ENCODE assay signal across 8 cellular contexts in the genomic region with DNA sequence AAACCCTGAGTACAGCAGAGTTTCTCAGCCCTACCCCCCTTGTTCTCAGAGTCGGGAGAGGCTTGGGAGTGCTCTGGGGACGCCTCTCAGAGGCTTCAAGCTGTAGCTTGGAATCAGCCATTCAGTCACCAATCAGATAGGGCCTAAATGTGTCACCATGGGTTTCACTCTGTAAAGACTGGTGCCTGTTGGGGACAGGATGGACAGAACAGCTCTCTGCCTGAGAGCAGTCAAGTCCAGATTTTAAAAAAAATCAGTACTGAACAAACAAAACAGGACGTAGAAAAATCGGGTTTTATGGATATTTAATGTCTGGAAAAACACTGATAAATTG. TPM values are rescaled to one million over a fixed set of nuclear protein-coding genes. Genes with fewer than 3 reads are reported as not detected.
DNase-seq lines count a peak whose midpoint lies in the region; ATAC-seq, FAIRE-seq and TF ChIP-seq lines count a peak whose summit lies in the region.

No MANE protein-coding gene starts in this region.

- H3K79me2 ChIP-seq in K562 (ENCODE audit: control insufficient read depth, insufficient read depth, low read length): peaks cover 50% of the 10 kb centered on the region

- peak; percentile 23 for DNase-seq in stimulated activated CD4-positive, alpha-beta T cell treated with anti-CD3 and anti-CD28 coated beads, Interleukin-1b, Interleukin-23, amount 100 ng/mL, for 48 hours
- DNase-seq in stimulated activated CD4-positive, alpha-beta T cell treated with anti-CD3 and anti-CD28 coated beads, Interleukin-4, amount 100 ng/mL, for 1 hour: no peak
- DNase-seq in K562 (ENCODE audit: extremely low read depth in 1 of 4, low spot score in 3 of 4): peak in 3 of 4 experiments; percentile 51 to 68 (median 58)
- DNase-seq in mesenchymal stem cell: no peak
- DNase-seq in vagina (ENCODE audit: extremely low spot score in 2 of 2): no peak
- no peak for DNase-seq in retina
- no peak for DNase-seq in GM10248 (ENCODE audit: extremely low spot score)
- DNase-seq in NCI-H2107 (lab: John Stamatoyannopoulos, UW): no peak

- TF ChIP-seq EP300 in K562 (IDR thresholded peaks at IDR 0.05; ENCODE audit: low read length): no peak

- H3K79me1 ChIP-seq in mesenchymal stem cell (replicated peaks; ENCODE audit: low read length, poor library complexity, severe bottlenecking): peaks cover 17% of the 10 kb centered on the region

- intact Hi-C loops in K562 (cut with micrococcal nuclease) (loop anchor here (10.0 kb wide), 2 partner anchors 190 to 240 kb away; a partner anchor contains a TSS), vagina (cut with DNase I) (no loop called here)

- POLR2A ChIA-PET in K562 (lab: Yijun Ruan, JAX): interaction anchor here (0.6 to 2.2 kb wide), 11 partner anchors 8 to 802 kb away, joined by 3 to 6 read pairs (median 4); no protein-coding TSS in a partner anchor
- POLR2A ChIA-PET in GM10248 (lab: Yijun Ruan, JAX): no interaction called here

- H4K20me1 ChIP-seq in K562 (replicated peaks; ENCODE audit: control insufficient read depth, insufficient read depth, low read length): peaks cover 32% of the 10 kb centered on the region

- H3K18ac ChIP-seq in mesenchymal stem cell (ENCODE audit: low read depth in 1 of 2, low read length in 2 of 2): peak overlapping the region; percentile 58 to 63

- no peak overlapping the region for H2AK5ac ChIP-seq in mesenchymal stem cell (ENCODE audit: low read length, severe bottlenecking)

- no peaks in the 10 kb centered on the region; the same call in 1 of the 2 replicates for H3K9me3 ChIP-seq in K562 (replicated peaks; ENCODE audit: control insufficient read depth, insufficient read depth, low read depth, low read length)
- no peaks in the 10 kb centered on the region for H3K9me3 ChIP-seq in mesenchymal stem cell (ENCODE audit: control insufficient read depth, low read length)
- H3K9me3 ChIP-seq in vagina: no peaks in the 10 kb centered on the region

- H2AFZ ChIP-seq in K562 (ENCODE audit: low read depth, low read length): no peak overlapping the region
- no peak overlapping the region for H2AFZ ChIP-seq in mesenchymal stem cell (ENCODE audit: low read depth, low read length)

- TF ChIP-seq POLR2A in K562 (conservative IDR thresholded peaks at IDR 0.05) (no peak), vagina (IDR thresholded peaks at IDR 0.05) (no peak)

- H2BK120ac ChIP-seq in mesenchymal stem cell (ENCODE audit: low read depth, low read length): no peak overlapping the region

- no peak overlapping the region for H3K4ac ChIP-seq in mesenchymal stem cell (ENCODE audit: low read depth in 1 of 2, low read length in 2 of 2)

- BruUV-seq in K562 (replicated peaks; lab: Mats Ljungman, UMichigan): no TSS peak

- H3K9me1 ChIP-seq in K562 (ENCODE audit: control insufficient read depth, insufficient read depth, low read length): peaks cover 7% of the 10 kb centered on the region

- 3% methylated on average over 4 of the region's 4 CpGs for WGBS in K562 (ENCODE audit: insufficient coverage, low coverage, missing lambda C conversion rate)
- 25% methylated on average over 4 of the region's 4 CpGs for WGBS in mesenchymal stem cell

- H3K9ac ChIP-seq in K562 (ENCODE audit: insufficient read depth in 1 of 2, low read depth in 2 of 2, low read length in 2 of 2): peak overlapping the region; percentile 88 to 97
- H3K9ac ChIP-seq in mesenchymal stem cell (ENCODE audit: low read length): peak overlapping the region; percentile 94

- no peak overlapping the region for H2BK12ac ChIP-seq in mesenchymal stem cell (ENCODE audit: low read length in 2 of 2)

- peaks cover 15 to 37% of the 10 kb centered on the region in 2 experiments; a peak in 4 of 5 replicates for H3K4me1 ChIP-seq in K562 (replicated peaks in 1 of 2; ENCODE audit: control insufficient read depth in 2 of 2, insufficient read depth in 2 of 2, low read length in 2 of 2)
- H3K4me1 ChIP-seq in mesenchymal stem cell (ENCODE audit: control insufficient read depth, insufficient read depth, low read depth, low read length): peaks cover 38% of the 10 kb centered on the region
- peaks cover 37% of the 10 kb centered on the region for H3K4me1 ChIP-seq in vagina

- TF ChIP-seq RAD21 in K562 (CRISPR knock-in tag; conservative IDR thresholded peaks at IDR 0.05 in 1 of 2, IDR thresholded peaks at IDR 0.05 in 1 of 2): no peak

- CTCF ChIA-PET in K562 (lab: Yijun Ruan, JAX; ENCODE audit: low intra/inter-chr PET ratio) (no interaction called here), GM10248 (lab: Yijun Ruan, JAX) (interaction anchor here (1.3 to 1.6 kb wide), 4 partner anchors 12 to 295 kb away, joined by 3 to 5 read pairs (median 3); no protein-coding TSS in a partner anchor)

- no peak overlapping the region for H3K14ac ChIP-seq in mesenchymal stem cell (ENCODE audit: low read length in 2 of 2)

- H2BK15ac ChIP-seq in mesenchymal stem cell (ENCODE audit: low read depth, poor library complexity, severe bottlenecking): no peak overlapping the region

- in situ Hi-C loops in K562 (cut with MboI): no loop called here

- H3K4me3 ChIP-seq in K562 (peak overlapping the region; percentile 94), mesenchymal stem cell (ENCODE audit: insufficient read depth in 1 of 2, low read depth in 1 of 2, low read length in 2 of 2) (peak overlapping the region; percentile 88 to 93), vagina (peak overlapping the region; percentile 92 to 93)

- peak overlapping the region; percentile 91 for H3K27ac ChIP-seq in K562 (ENCODE audit: extremely low read depth, low read depth, low read length)
- peak overlapping the region; percentile 86 for H3K27ac ChIP-seq in mesenchymal stem cell (ENCODE audit: low read length, poor library complexity, severe bottlenecking)
- peak overlapping the region; percentile 85 for H3K27ac ChIP-seq in vagina

- H3K4me2 ChIP-seq in K562 (ENCODE audit: insufficient read depth, low read length) (peak overlapping the region; percentile 97), mesenchymal stem cell (ENCODE audit: low read length, poor library complexity, severe bottlenecking) (peak overlapping the region; percentile 74)

- H3K27me3 ChIP-seq in K562 (ENCODE audit: control insufficient read depth in 2 of 2, insufficient read depth in 2 of 2, low read length in 2 of 2): peaks cover 0 to 2% of the 10 kb centered on the region in 2 experiments; a peak in 1 of 5 replicates
- H3K27me3 ChIP-seq in mesenchymal stem cell (ENCODE audit: control insufficient read depth in 1 of 2, insufficient read depth in 1 of 2, low read length in 2 of 2): peaks cover 0 to 7% of the 10 kb centered on the region in 2 experiments
- H3K27me3 ChIP-seq in vagina: no peaks in the 10 kb centered on the region

- ATAC-seq in K562: peak; percentile 63

- H3K36me3 ChIP-seq in K562 (ENCODE audit: control insufficient read depth, insufficient read depth, low read length) (peaks cover 37% of the 10 kb centered on the region), mesenchymal stem cell (ENCODE audit: control insufficient read depth in 1 of 2, insufficient read depth in 2 of 2, low read depth in 1 of 2, low read length in 2 of 2) (peaks cover 42 to 46% of the 10 kb centered on the region in 2 experiments), vagina (peaks cover 0 to 22% of the 10 kb centered on the region in 2 donors)

- no peak overlapping the region for H4K91ac ChIP-seq in mesenchymal stem cell (ENCODE audit: low read length)

- H2BK5ac ChIP-seq in mesenchymal stem cell (ENCODE audit: low read depth, low read length, poor library complexity, severe bottlenecking): no peak overlapping the region

- H4K8ac ChIP-seq in mesenchymal stem cell (ENCODE audit: low read length): no peak overlapping the region

- H3K23ac ChIP-seq in mesenchymal stem cell (ENCODE audit: low read length in 2 of 2): no peak overlapping the region

- no peak for TF ChIP-seq CTCF in K562 (IDR thresholded peaks at IDR 0.05 in 2 of 3, conservative IDR thresholded peaks at IDR 0.05 in 1 of 3; ENCODE audit: insufficient read depth in 2 of 3, low read depth in 1 of 3, low read length in 3 of 3)
- no peak for TF ChIP-seq CTCF in vagina (IDR thresholded peaks at IDR 0.05)
- no peak for TF ChIP-seq CTCF in GM10248 (IDR thresholded peaks at IDR 0.05; ENCODE audit: control extremely low read depth, extremely low read depth, low read depth, missing control alignments)

- no peak for FAIRE-seq in K562 (lab: Jason Lieb, UNC)

TF ChIP-seq in K562, 482 proteins besides CTCF, POLR2A, EP300 and RAD21 (continues in another document):
- TF ChIP-seq NR2F6 (CRISPR knock-in tag; IDR thresholded peaks at IDR 0.05): no peak
- TF ChIP-seq, protein P1, sequence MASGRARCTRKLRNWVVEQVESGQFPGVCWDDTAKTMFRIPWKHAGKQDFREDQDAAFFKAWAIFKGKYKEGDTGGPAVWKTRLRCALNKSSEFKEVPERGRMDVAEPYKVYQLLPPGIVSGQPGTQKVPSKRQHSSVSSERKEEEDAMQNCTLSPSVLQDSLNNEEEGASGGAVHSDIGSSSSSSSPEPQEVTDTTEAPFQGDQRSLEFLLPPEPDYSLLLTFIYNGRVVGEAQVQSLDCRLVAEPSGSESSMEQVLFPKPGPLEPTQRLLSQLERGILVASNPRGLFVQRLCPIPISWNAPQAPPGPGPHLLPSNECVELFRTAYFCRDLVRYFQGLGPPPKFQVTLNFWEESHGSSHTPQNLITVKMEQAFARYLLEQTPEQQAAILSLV (tag; IDR thresholded peaks at IDR 0.05): no peak

RNA-seq across cellular contexts. Expression of a gene that starts 1.3 kb away (rescaled TPM):
- 9.8 and 23.6 TPM in 2 replicates for total RNA-seq in K562 (2011; cell fraction: chromatin; rRNA removed; ENCODE audit: low replicate concordance)
- total RNA-seq in K562 (2011; cell fraction: nucleolus; rRNA removed): 23.6 and 28.0 TPM in 2 replicates
- total RNA-seq in K562 (2011; cell fraction: nucleoplasm; rRNA removed): 17.0 and 17.6 TPM in 2 replicates
- total RNA-seq in K562 (2014; rRNA removed) (20.1 and 20.4 TPM in 2 replicates), K562 (2014; rRNA removed; fragmentation: Illumina TruSeq; extraction: Trizol) (15.5 and 17.2 TPM in 2 replicates), K562 (2015; rRNA removed; fragmentation: Illumina TruSeq; extraction: Trizol) (18.4 and 20.9 TPM in 2 replicates), K562 (2021) (24.1 and 26.2 TPM in 2 replicates), vagina (21.6 TPM)
- polyA plus RNA-seq in K562 (2011; rRNA removed) (23.6 and 26.9 TPM in 2 replicates), K562 (2014; fragmentation: Illumina TruSeq; extraction: Trizol) (17.2 and 17.7 TPM in 2 replicates), K562 (2014; fragmentation: Nextera tagmentation; extraction: Ambion mirVana) (under 1 TPM; 0.29 to 0.30 TPM), K562 (2014; rRNA removed) (26.7 and 28.7 TPM in 2 replicates)
- 24.3 and 37.3 TPM in 2 replicates for polyA plus RNA-seq in K562 (2011; cell fraction: cytosol; rRNA removed)
- polyA plus RNA-seq in K562 (2011; cell fraction: nucleus; rRNA removed): 11.2 and 14.3 TPM in 2 replicates
- 20.7 and 23.8 TPM in 2 replicates for polyA plus RNA-seq in K562 (2012)
- polyA minus RNA-seq in K562 (2011; rRNA and poly(A)+ RNA removed): 17.5 and 22.8 TPM in 2 replicates
- polyA minus RNA-seq in K562 (2011; cell fraction: cytosol; rRNA and poly(A)+ RNA removed): 13.8 and 19.3 TPM in 2 replicates
- polyA minus RNA-seq in K562 (2011; cell fraction: nucleus; rRNA and poly(A)+ RNA removed): 17.8 and 23.5 TPM in 2 replicates
- polyA plus RNA-seq in mesenchymal stem cell (2013, experiment 1 of 2): 30.7 TPM
- polyA plus RNA-seq in mesenchymal stem cell (2013, experiment 2 of 2): 31.4 TPM

Comparison
In these comparisons a context has a peak if more than half of its experiments do, and no peak if none do; other contexts are left out.
1. DNase-seq: peak in stimulated activated CD4-positive, alpha-beta T cell treated with anti-CD3 and anti-CD28 coated beads, Interleukin-1b, Interleukin-23, amount 100 ng/mL, for 48 hours (single experiment) and K562 (3 of 4); none in stimulated activated CD4-positive, alpha-beta T cell treated with anti-CD3 and anti-CD28 coated beads, Interleukin-4, amount 100 ng/mL, for 1 hour (single experiment), mesenchymal stem cell (single experiment), vagina (0 of 2), retina (single experiment), GM10248 (single experiment) and NCI-H2107 (single experiment).
2. Peak in every context shown above with its lines, with median percentiles within 50 percentile points of each other: H3K27ac ChIP-seq and H3K4me3 ChIP-seq.